In genomic region chr4:34181311-34181808, GRCh38 we compare ENCODE assay signal across 14 cellular contexts.
DNase-seq lines count a peak whose midpoint lies in the region; ATAC-seq and TF ChIP-seq lines count a peak whose summit lies in the region.
"Had no signal": no experiment of that assay in that cellular context is flagged by ENCODE, and none has a peak within 500 bp of the region (broad histone marks: within the 10 kb centered on the region; RNA-seq: fewer than 3 reads in every experiment).

No MANE protein-coding gene starts in this region.

- peak overlapping the region; percentile 78; the same call in 1 of the 3 replicates for H2BK15ac ChIP-seq in IMR-90 (ENCODE audit: low read depth, low read length)

- no peak for TF ChIP-seq POLR2A in IMR-90 (IDR thresholded peaks at IDR 0.05; ENCODE audit: low read depth, low read length)

- peak overlapping the region; percentile 89 for H3K4ac ChIP-seq in IMR-90 (ENCODE audit: low read depth, low read length)

- no peak for TF ChIP-seq RAD21 in IMR-90 (IDR thresholded peaks at IDR 0.05; ENCODE audit: low read length)

- in situ Hi-C loops in IMR-90 (cut with MboI; ENCODE audit: low sequenced_read_pairs): no loop called here

- H3K14ac ChIP-seq in IMR-90 (replicated peaks; ENCODE audit: low read depth, low read length): peak overlapping the region; percentile 97

- no peaks in the 10 kb centered on the region for H3K27me3 ChIP-seq in IMR-90 (ENCODE audit: control insufficient read depth, insufficient read depth, low read length)
- H3K27me3 ChIP-seq: colonic mucosa had no signal

- TF ChIP-seq CTCF in AG10803 (conservative IDR thresholded peaks at IDR 0.05; ENCODE audit: low read length) (no peak), IMR-90 (conservative IDR thresholded peaks at IDR 0.05; ENCODE audit: low read depth, low read length) (no peak)

- H2AFZ ChIP-seq in IMR-90 (replicated peaks; ENCODE audit: low read length, poor library complexity): peak overlapping the region; percentile 73

- peak overlapping the region; percentile 94 for H3K56ac ChIP-seq in IMR-90 (ENCODE audit: extremely low read depth, insufficient read depth, low read length)

- H3K4me3 ChIP-seq in AG10803 (ENCODE audit: low read length): no peak overlapping the region
- no peak overlapping the region for H3K4me3 ChIP-seq in IMR-90 (ENCODE audit: insufficient read depth, low read depth, low read length)
- H3K4me3 ChIP-seq: colonic mucosa, skin epidermis had no signal

- H3K9me3 ChIP-seq in IMR-90 (ENCODE audit: control insufficient read depth, insufficient read depth, low read length): no peaks in the 10 kb centered on the region
- H3K9me3 ChIP-seq: colonic mucosa had no signal

- H3K18ac ChIP-seq in IMR-90 (ENCODE audit: low read depth, low read length): peak overlapping the region; percentile 100; the same call in 1 of the 2 replicates

- peak overlapping the region; percentile 91 for H3K27ac ChIP-seq in IMR-90 (ENCODE audit: insufficient read depth, low read length)
- H3K27ac ChIP-seq: colonic mucosa had no signal

- peak overlapping the region; percentile 95; the same call in 1 of the 2 replicates for H4K5ac ChIP-seq in IMR-90 (ENCODE audit: low read depth, low read length)

- H3K36me3 ChIP-seq in IMR-90 (ENCODE audit: control insufficient read depth, insufficient read depth, low read length): no peaks in the 10 kb centered on the region
- H3K36me3 ChIP-seq: colonic mucosa had no signal

- ATAC-seq in IMR-90 (ENCODE audit: low read depth) (peak; percentile 87), GM19463 (IDR thresholded peaks at IDR 0.05; ENCODE audit: unreplicated experiment) (no peak), HG03571 (IDR thresholded peaks at IDR 0.05; ENCODE audit: unreplicated experiment) (no peak), HG03439 (IDR thresholded peaks at IDR 0.05; ENCODE audit: unreplicated experiment) (no peak)

- H3K4me1 ChIP-seq in IMR-90 (ENCODE audit: control insufficient read depth, insufficient read depth, low read length): peaks cover 7% of the 10 kb centered on the region
- H3K4me1 ChIP-seq: colonic mucosa had no signal

- dilution Hi-C loops in IMR-90 (cut with HindIII; ENCODE audit: low sequenced_read_pairs, unreplicated experiment): no loop called here

- peak overlapping the region; percentile 68 to 87 for H4K8ac ChIP-seq in IMR-90 (ENCODE audit: low read depth in 2 of 2, low read length in 2 of 2)

- DNase-seq in AG10803 (ENCODE audit: low read depth) (peak; percentile 90), IMR-90 (peak; percentile 91), astrocyte of the hippocampus (ENCODE audit: low read depth, low spot score) (peak; percentile 69), kidney tubule cell (ENCODE audit: low spot score) (peak; percentile 96)
- no peak for DNase-seq in stimulated activated naive CD4-positive, alpha-beta T cell treated with Interleukin-2 at 50 U/mL for 16 hours (lab: John Stamatoyannopoulos, UW)
- DNase-seq: activated CD4-positive, CD25-positive, alpha-beta regulatory T cell; colonic mucosa; NCI-H2081 treated with DMSO at 0.1 percent for 48 hours; RPMI8226; stimulated activated CD8-positive, alpha-beta memory T cell treated with anti-CD3 and anti-CD28 coated beads, Interleukin-4, amount 100 ng/mL, for 48 hours had no signal

- H4K91ac ChIP-seq in IMR-90 (ENCODE audit: insufficient read depth, low read depth, low read length): peak overlapping the region; percentile 81

- H3K79me1 ChIP-seq in IMR-90 (ENCODE audit: low read depth in 1 of 2, low read length in 2 of 2): no peaks in the 10 kb centered on the region

- CTCF ChIA-PET in IMR-90 (lab: Yijun Ruan, JAX): no interaction called here

- H2AK9ac ChIP-seq in IMR-90 (replicated peaks; ENCODE audit: low read depth, low read length, poor library complexity): no peak overlapping the region

- no peaks in the 10 kb centered on the region for H4K20me1 ChIP-seq in IMR-90 (ENCODE audit: insufficient read depth, low read length)

- WGBS in IMR-90 (ENCODE audit: extremely low coverage in 2 of 2, insufficient read length in 1 of 2), 2 experiments: no CpG with 5 or more reads among the region's 2 CpGs

- POLR2A ChIA-PET in IMR-90 (lab: Charles Lee; ENCODE audit: unreplicated experiment): interaction anchor here (0.6 kb wide), 1 partner anchor 18 kb away, joined by 3 read pairs; no protein-coding TSS in a partner anchor

- peak overlapping the region; percentile 99 for H2BK120ac ChIP-seq in IMR-90 (ENCODE audit: low read depth, low read length)

- intact Hi-C loops in IMR-90 (cut with micrococcal nuclease): loop anchor here (10.0 kb wide), 1 partner anchor 347 kb away; no protein-coding TSS in a partner anchor

- H3K23ac ChIP-seq in IMR-90 (ENCODE audit: low read depth, low read length): peak overlapping the region; percentile 98

- peak overlapping the region; percentile 42; the same call in 1 of the 2 replicates for H3K9ac ChIP-seq in IMR-90 (ENCODE audit: low read depth, low read length)

- peak overlapping the region; percentile 96; the same call in 1 of the 2 replicates for H3K4me2 ChIP-seq in IMR-90 (ENCODE audit: low read depth, low read length)

- H2BK5ac ChIP-seq in IMR-90 (ENCODE audit: low read depth, low read length, poor library complexity, severe bottlenecking): peak overlapping the region; percentile 99

- H3K9me1 ChIP-seq in IMR-90 (ENCODE audit: insufficient read depth, low read length): 0 out of 2 replicates have a peak, but pooled peaks cover 2% of the 10 kb centered on the region

- BruUV-seq in IMR-90 (replicated peaks; lab: Mats Ljungman, UMichigan): no TSS peak

- peak overlapping the region; percentile 55; the same call in 1 of the 2 replicates for H2AK5ac ChIP-seq in IMR-90 (ENCODE audit: low read depth, low read length)

- H2BK20ac ChIP-seq in IMR-90 (ENCODE audit: low read depth, low read length): peak overlapping the region; percentile 99

TF ChIP-seq in IMR-90, 13 proteins besides CTCF, POLR2A, EP300 and RAD21:
- no peak for TF ChIP-seq USF2 (IDR thresholded peaks at IDR 0.05; ENCODE audit: low read depth, low read length)
- no peak for TF ChIP-seq RCOR1 (IDR thresholded peaks at IDR 0.05; ENCODE audit: insufficient replicate concordance, low read length)
- no peak; the same call in 1 of the 2 replicates for TF ChIP-seq BHLHE40 (IDR thresholded peaks at IDR 0.05; ENCODE audit: low read depth, low read length)
- TF ChIP-seq CHD1 (IDR thresholded peaks at IDR 0.05; ENCODE audit: low read depth, low read length): no peak
- no peak for TF ChIP-seq MXI1 (IDR thresholded peaks at IDR 0.05; ENCODE audit: borderline replicate concordance, low read depth, low read length)
- no peak for TF ChIP-seq ELK1 (IDR thresholded peaks at IDR 0.05; ENCODE audit: borderline replicate concordance, low read depth, low read length)
- no peak for TF ChIP-seq RFX5 (IDR thresholded peaks at IDR 0.05; ENCODE audit: low read depth, low read length)
- no peak for TF ChIP-seq NFE2L2 (IDR thresholded peaks at IDR 0.05; ENCODE audit: low read depth, low read length)
